1 cellular context compared by ENCODE assay signal in the genomic region with DNA sequence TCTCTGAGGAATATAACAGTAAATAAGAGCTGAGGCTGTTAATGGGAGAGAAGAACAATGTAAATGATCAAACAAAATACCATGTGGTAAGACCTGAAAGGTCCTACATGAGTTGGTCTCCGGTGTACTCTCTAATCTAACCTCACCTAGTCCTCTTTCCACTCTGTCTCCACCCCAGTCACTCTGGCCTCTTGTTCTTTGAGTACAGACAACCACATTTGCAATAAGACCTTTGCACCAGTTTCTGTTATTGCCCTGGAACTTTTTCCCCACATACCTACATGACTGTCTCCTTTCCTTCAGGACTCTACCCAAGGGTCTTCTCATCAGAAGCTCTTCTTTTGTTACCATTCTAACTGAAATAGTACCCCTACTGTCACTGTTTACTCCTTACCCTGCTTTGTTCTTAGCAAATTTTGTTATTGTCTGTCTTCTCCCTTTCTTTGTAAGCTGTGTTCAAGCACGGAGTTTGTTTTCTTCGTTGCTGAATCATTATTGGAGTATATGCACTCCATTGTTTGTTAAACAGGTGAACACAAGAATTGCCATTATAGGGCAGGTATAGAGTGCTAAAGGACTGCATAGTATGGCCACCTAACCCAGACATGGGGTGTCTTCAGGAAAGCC.
TF ChIP-seq lines count a peak whose summit lies in the region.

No MANE protein-coding gene starts in this region.

TF ChIP-seq in HepG2, 621 proteins besides CTCF, POLR2A, EP300 and RAD21 (continued from another document and continues in another):
- TF ChIP-seq YEATS2 (CRISPR knock-in tag; IDR thresholded peaks at IDR 0.05; ENCODE audit: borderline replicate concordance): peak; percentile 50; the same call in 1 of the 2 replicates
- peak; percentile 98 for TF ChIP-seq ASH2L (IDR thresholded peaks at IDR 0.05; ENCODE audit: insufficient read length, low read depth, low read length)
- no peak for TF ChIP-seq MTF1 (CRISPR knock-in tag; IDR thresholded peaks at IDR 0.05)
- TF ChIP-seq ZNF878 (CRISPR knock-in tag; IDR thresholded peaks at IDR 0.05): peak; percentile 43; the same call in 1 of the 2 replicates
- no peak for TF ChIP-seq U2AF2 (IDR thresholded peaks at IDR 0.05; ENCODE audit: low read depth, low read length)
- TF ChIP-seq PRPF4 (IDR thresholded peaks at IDR 0.05; ENCODE audit: low read depth, low read length, poor library complexity, severe bottlenecking): no peak
- TF ChIP-seq ZNF644 (CRISPR knock-in tag; IDR thresholded peaks at IDR 0.05; ENCODE audit: low read depth): peak; percentile 90
- TF ChIP-seq ZNF776 (CRISPR knock-in tag; IDR thresholded peaks at IDR 0.05): no peak
- TF ChIP-seq KMT2B (CRISPR knock-in tag; IDR thresholded peaks at IDR 0.05): peak; percentile 63; the same call in 1 of the 2 replicates
- TF ChIP-seq, protein P1, sequence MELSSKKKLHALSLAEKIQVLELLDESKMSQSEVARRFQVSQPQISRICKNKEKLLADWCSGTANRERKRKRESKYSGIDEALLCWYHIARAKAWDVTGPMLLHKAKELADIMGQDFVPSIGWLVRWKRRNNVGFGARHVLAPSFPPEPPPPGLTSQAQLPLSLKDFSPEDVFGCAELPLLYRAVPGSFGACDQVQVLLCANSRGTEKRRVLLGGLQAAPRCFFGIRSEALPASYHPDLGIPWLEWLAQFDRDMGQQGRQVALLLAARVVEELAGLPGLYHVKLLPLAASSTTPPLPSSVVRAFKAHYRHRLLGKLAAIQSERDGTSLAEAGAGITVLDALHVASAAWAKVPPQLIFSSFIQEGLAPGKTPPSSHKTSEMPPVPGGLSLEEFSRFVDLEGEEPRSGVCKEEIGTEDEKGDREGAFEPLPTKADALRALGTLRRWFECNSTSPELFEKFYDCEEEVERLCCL (CRISPR knock-in tag; IDR thresholded peaks at IDR 0.05; ENCODE audit: borderline replicate concordance): no peak
- no peak for TF ChIP-seq ZNF329 (CRISPR knock-in tag; IDR thresholded peaks at IDR 0.05; ENCODE audit: low read depth)
- TF ChIP-seq, protein P2, sequence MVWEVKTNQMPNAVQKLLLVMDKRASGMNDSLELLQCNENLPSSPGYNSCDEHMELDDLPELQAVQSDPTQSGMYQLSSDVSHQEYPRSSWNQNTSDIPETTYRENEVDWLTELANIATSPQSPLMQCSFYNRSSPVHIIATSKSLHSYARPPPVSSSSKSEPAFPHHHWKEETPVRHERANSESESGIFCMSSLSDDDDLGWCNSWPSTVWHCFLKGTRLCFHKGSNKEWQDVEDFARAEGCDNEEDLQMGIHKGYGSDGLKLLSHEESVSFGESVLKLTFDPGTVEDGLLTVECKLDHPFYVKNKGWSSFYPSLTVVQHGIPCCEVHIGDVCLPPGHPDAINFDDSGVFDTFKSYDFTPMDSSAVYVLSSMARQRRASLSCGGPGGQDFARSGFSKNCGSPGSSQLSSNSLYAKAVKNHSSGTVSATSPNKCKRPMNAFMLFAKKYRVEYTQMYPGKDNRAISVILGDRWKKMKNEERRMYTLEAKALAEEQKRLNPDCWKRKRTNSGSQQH (CRISPR knock-in tag; IDR thresholded peaks at IDR 0.05; ENCODE audit: low read depth): no peak
- no peak for TF ChIP-seq ZNF530 (CRISPR knock-in tag; IDR thresholded peaks at IDR 0.05; ENCODE audit: low read depth)
- no peak for TF ChIP-seq ZNF446 (CRISPR knock-in tag; IDR thresholded peaks at IDR 0.05)
- TF ChIP-seq ZNF562 (CRISPR knock-in tag; IDR thresholded peaks at IDR 0.05; ENCODE audit: borderline replicate concordance): no peak
- no peak for TF ChIP-seq ZNF713 (CRISPR knock-in tag; IDR thresholded peaks at IDR 0.05)
- TF ChIP-seq, protein P3, sequence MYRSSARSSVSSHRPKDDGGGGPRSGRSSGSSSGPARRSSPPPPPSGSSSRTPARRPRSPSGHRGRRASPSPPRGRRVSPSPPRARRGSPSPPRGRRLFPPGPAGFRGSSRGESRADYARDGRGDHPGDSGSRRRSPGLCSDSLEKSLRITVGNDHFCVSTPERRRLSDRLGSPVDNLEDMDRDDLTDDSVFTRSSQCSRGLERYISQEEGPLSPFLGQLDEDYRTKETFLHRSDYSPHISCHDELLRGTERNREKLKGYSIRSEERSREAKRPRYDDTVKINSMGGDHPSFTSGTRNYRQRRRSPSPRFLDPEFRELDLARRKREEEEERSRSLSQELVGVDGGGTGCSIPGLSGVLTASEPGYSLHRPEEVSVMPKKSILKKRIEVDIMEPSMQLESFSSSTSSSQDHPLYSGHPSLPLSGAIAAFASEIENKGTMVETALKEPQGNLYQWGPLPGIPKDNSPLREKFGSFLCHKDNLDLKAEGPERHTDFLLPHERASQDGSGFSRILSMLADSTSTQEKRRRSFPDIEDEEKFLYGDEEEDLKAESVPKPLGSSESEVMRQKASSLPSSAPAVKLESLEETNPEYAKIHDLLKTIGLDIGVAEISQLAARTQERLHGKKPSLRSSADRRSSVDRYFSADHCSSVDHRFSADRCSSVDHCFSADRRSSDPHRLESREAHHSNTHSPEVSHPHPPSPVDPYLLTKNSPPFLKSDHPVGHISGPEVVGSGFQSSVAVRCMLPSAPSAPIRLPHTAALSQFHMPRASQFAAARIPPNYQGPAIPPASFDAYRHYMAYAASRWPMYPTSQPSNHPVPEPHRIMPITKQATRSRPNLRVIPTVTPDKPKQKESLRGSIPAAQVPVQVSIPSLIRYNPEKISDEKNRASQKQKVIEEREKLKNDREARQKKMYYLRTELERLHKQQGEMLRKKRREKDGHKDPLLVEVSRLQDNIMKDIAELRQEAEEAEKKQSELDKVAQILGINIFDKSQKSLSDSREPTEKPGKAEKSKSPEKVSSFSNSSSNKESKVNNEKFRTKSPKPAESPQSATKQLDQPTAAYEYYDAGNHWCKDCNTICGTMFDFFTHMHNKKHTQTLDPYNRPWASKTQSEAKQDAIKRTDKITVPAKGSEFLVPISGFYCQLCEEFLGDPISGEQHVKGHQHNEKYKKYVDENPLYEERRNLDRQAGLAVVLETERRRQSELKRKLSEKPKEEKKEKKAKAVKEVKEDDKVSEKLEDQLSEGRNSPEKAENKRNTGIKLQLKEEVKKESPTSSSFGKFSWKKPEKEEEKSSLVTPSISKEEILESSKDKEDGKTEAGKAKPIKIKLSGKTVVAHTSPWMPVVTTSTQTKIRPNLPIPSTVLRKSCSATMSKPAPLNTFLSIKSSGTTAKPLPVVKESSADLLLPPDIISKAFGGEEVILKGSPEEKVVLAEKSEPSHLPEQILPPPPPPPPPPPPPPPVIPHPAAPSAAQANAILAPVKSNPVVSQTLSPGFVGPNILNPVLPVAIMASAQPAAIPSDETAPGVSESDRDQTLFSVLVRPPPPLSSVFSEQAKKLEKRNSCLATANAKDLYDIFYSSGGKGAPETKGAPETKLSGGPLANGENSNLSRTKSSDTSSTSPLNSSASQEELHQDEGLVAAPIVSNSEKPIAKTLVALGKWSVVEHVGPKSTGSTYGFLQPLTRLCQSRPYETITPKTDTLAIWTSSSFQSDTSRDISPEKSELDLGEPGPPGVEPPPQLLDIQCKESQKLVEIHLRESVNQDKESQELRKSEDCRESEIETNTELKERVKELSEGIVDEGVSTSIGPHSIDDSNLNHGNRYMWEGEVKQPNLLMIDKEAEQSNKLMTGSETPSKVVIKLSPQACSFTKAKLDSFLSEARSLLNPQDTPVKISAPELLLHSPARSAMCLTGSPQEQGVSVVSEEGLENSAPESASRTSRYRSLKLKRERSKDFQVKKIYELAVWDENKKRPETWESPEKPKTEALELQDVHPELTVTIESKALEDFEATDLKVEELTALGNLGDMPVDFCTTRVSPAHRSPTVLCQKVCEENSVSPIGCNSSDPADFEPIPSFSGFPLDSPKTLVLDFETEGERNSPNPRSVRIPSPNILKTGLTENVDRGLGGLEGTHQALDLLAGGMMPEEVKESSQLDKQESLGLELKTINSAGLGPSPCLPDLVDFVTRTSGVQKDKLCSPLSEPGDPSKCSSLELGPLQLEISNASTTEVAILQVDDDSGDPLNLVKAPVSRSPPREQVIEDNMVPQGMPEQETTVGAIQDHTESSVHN (CRISPR knock-in tag; IDR thresholded peaks at IDR 0.05): no peak
- TF ChIP-seq, protein P4, sequence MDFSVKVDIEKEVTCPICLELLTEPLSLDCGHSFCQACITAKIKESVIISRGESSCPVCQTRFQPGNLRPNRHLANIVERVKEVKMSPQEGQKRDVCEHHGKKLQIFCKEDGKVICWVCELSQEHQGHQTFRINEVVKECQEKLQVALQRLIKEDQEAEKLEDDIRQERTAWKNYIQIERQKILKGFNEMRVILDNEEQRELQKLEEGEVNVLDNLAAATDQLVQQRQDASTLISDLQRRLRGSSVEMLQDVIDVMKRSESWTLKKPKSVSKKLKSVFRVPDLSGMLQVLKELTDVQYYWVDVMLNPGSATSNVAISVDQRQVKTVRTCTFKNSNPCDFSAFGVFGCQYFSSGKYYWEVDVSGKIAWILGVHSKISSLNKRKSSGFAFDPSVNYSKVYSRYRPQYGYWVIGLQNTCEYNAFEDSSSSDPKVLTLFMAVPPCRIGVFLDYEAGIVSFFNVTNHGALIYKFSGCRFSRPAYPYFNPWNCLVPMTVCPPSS (IDR thresholded peaks at IDR 0.05): no peak
- TF ChIP-seq ZNF737 (CRISPR knock-in tag; IDR thresholded peaks at IDR 0.05; ENCODE audit: borderline replicate concordance): no peak
- TF ChIP-seq ZNF335 (CRISPR knock-in tag; IDR thresholded peaks at IDR 0.05): peak; percentile 51; the same call in 1 of the 2 replicates
- TF ChIP-seq HOXA3 (CRISPR knock-in tag; IDR thresholded peaks at IDR 0.05): peak; percentile 42; the same call in 1 of the 2 replicates
- TF ChIP-seq PLRG1 (conservative IDR thresholded peaks at IDR 0.05): no peak
- TF ChIP-seq RFX5 (IDR thresholded peaks at IDR 0.05; ENCODE audit: low read depth, low read length): no peak
- no peak for TF ChIP-seq ZSCAN5A (CRISPR knock-in tag; IDR thresholded peaks at IDR 0.05; ENCODE audit: borderline replicate concordance)
- no peak for TF ChIP-seq ZBTB20 (CRISPR knock-in tag; IDR thresholded peaks at IDR 0.05; ENCODE audit: borderline replicate concordance, low read depth)
- TF ChIP-seq, protein P5, sequence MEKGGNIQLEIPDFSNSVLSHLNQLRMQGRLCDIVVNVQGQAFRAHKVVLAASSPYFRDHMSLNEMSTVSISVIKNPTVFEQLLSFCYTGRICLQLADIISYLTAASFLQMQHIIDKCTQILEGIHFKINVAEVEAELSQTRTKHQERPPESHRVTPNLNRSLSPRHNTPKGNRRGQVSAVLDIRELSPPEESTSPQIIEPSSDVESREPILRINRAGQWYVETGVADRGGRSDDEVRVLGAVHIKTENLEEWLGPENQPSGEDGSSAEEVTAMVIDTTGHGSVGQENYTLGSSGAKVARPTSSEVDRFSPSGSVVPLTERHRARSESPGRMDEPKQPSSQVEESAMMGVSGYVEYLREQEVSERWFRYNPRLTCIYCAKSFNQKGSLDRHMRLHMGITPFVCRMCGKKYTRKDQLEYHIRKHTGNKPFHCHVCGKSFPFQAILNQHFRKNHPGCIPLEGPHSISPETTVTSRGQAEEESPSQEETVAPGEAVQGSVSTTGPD (CRISPR knock-in tag; IDR thresholded peaks at IDR 0.05): no peak
- no peak for TF ChIP-seq ZNF746 (CRISPR knock-in tag; IDR thresholded peaks at IDR 0.05)
- TF ChIP-seq, protein P6, sequence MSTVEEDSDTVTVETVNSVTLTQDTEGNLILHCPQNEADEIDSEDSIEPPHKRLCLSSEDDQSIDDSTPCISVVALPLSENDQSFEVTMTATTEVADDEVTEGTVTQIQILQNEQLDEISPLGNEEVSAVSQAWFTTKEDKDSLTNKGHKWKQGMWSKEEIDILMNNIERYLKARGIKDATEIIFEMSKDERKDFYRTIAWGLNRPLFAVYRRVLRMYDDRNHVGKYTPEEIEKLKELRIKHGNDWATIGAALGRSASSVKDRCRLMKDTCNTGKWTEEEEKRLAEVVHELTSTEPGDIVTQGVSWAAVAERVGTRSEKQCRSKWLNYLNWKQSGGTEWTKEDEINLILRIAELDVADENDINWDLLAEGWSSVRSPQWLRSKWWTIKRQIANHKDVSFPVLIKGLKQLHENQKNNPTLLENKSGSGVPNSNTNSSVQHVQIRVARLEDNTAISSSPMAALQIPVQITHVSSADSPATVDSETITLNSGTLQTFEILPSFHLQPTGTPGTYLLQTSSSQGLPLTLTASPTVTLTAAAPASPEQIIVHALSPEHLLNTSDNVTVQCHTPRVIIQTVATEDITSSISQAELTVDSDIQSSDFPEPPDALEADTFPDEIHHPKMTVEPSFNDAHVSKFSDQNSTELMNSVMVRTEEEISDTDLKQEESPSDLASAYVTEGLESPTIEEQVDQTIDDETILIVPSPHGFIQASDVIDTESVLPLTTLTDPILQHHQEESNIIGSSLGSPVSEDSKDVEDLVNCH (CRISPR knock-in tag; IDR thresholded peaks at IDR 0.05): no peak
- TF ChIP-seq, protein P7, sequence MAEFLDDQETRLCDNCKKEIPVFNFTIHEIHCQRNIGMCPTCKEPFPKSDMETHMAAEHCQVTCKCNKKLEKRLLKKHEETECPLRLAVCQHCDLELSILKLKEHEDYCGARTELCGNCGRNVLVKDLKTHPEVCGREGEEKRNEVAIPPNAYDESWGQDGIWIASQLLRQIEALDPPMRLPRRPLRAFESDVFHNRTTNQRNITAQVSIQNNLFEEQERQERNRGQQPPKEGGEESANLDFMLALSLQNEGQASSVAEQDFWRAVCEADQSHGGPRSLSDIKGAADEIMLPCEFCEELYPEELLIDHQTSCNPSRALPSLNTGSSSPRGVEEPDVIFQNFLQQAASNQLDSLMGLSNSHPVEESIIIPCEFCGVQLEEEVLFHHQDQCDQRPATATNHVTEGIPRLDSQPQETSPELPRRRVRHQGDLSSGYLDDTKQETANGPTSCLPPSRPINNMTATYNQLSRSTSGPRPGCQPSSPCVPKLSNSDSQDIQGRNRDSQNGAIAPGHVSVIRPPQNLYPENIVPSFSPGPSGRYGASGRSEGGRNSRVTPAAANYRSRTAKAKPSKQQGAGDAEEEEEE (CRISPR knock-in tag; IDR thresholded peaks at IDR 0.05; ENCODE audit: borderline replicate concordance): no peak
- TF ChIP-seq SMC3 (IDR thresholded peaks at IDR 0.05; ENCODE audit: low read length): no peak; the same call in 1 of the 2 replicates
- TF ChIP-seq FOSL1 (CRISPR knock-in tag; IDR thresholded peaks at IDR 0.05; ENCODE audit: borderline replicate concordance): no peak
- TF ChIP-seq MXD4 (CRISPR knock-in tag; IDR thresholded peaks at IDR 0.05): peak; percentile 45; the same call in 1 of the 2 replicates
- no peak for TF ChIP-seq ZBTB38 (CRISPR knock-in tag; IDR thresholded peaks at IDR 0.05)
- 0 out of 2 replicates have a peak, but pooled peaks have one; percentile 35 for TF ChIP-seq ZNF7 (CRISPR knock-in tag; IDR thresholded peaks at IDR 0.05)
- TF ChIP-seq TOPORS (CRISPR knock-in tag; IDR thresholded peaks at IDR 0.05): no peak
- no peak for TF ChIP-seq BRCA1 (CRISPR knock-in tag; IDR thresholded peaks at IDR 0.05)
- TF ChIP-seq ZNF605 (CRISPR knock-in tag; IDR thresholded peaks at IDR 0.05): no peak
- TF ChIP-seq MED1 (CRISPR knock-in tag; IDR thresholded peaks at IDR 0.05): peak; percentile 77
- TF ChIP-seq SP4 (CRISPR knock-in tag; IDR thresholded peaks at IDR 0.05): no peak
- TF ChIP-seq NONO (IDR thresholded peaks at IDR 0.05): no peak
- no peak for TF ChIP-seq NONO (CRISPR knock-in tag; conservative IDR thresholded peaks at IDR 0.05)
- TF ChIP-seq BHLHE40 (IDR thresholded peaks at IDR 0.05; ENCODE audit: low read length): no peak
- TF ChIP-seq FOXA3 (CRISPR knock-in tag; IDR thresholded peaks at IDR 0.05): peak; percentile 65
